ENCODE assay signal across 8 cellular contexts in genomic region chr16:2874584-2875362, GRCh38. TPM values are rescaled to one million over a fixed set of nuclear protein-coding genes. Genes with fewer than 3 reads are reported as not detected.
A peak's percentile ranks its signal among the peaks of the same experiment; 100 is the strongest.
DNase-seq lines count a peak whose midpoint lies in the region; ATAC-seq and TF ChIP-seq lines count a peak whose summit lies in the region.

No MANE protein-coding gene starts in this region.

- WGBS in hepatocyte (ENCODE audit: low lambda C conversion rate, missing lambda C conversion rate): 32% methylated on average over 34 of the region's 35 CpGs

- H3K4me2 ChIP-seq in hepatocyte: peak overlapping the region; percentile 16

- H3K36me3 ChIP-seq in hepatocyte (replicated peaks; ENCODE audit: insufficient read depth, low read depth) (no peaks in the 10 kb centered on the region), skeletal muscle tissue (ENCODE audit: control insufficient read depth in 3 of 3, insufficient read depth in 3 of 3, low read length in 3 of 3) (no peaks in the 10 kb centered on the region)

- no peaks in the 10 kb centered on the region for H3K27me3 ChIP-seq in hepatocyte
- H3K27me3 ChIP-seq in skeletal muscle tissue (ENCODE audit: control insufficient read depth in 3 of 3, insufficient read depth in 3 of 3, low read length in 3 of 3): no peaks in the 10 kb centered on the region

- no peaks in the 10 kb centered on the region for H3K79me2 ChIP-seq in hepatocyte

- peaks cover 4% of the 10 kb centered on the region for H3K4me1 ChIP-seq in hepatocyte (ENCODE audit: insufficient read depth)
- peaks cover 9 to 14% (median 11%) of the 10 kb centered on the region in 3 donors for H3K4me1 ChIP-seq in skeletal muscle tissue (ENCODE audit: control insufficient read depth in 3 of 3, insufficient read depth in 3 of 3, low read length in 3 of 3)

- no peaks in the 10 kb centered on the region for H4K20me1 ChIP-seq in hepatocyte (ENCODE audit: insufficient read depth, poor library complexity, severe bottlenecking)

- TF ChIP-seq CTCF in hepatocyte (IDR thresholded peaks at IDR 0.05; ENCODE audit: poor library complexity): peak; percentile 93

- no peaks in the 10 kb centered on the region for H3K9me2 ChIP-seq in hepatocyte (replicated peaks; ENCODE audit: insufficient read depth)

- no peak overlapping the region for H3K27ac ChIP-seq in hepatocyte
- no peak overlapping the region for H3K27ac ChIP-seq in skeletal muscle tissue (ENCODE audit: low read depth, low read length)

- H3K9me3 ChIP-seq in hepatocyte (ENCODE audit: low read depth): no peaks in the 10 kb centered on the region
- no peaks in the 10 kb centered on the region for H3K9me3 ChIP-seq in skeletal muscle tissue (ENCODE audit: control insufficient read depth in 3 of 3, low read length in 3 of 3)

- DNase-seq in DMS 273 (lab: John Stamatoyannopoulos, UW; ENCODE audit: unreplicated experiment) (peak; percentile 92), GOT3 (lab: John Stamatoyannopoulos, UW) (peak; percentile 15), NCI-H187 (lab: John Stamatoyannopoulos, UW) (peak; percentile 54 to 60), T-helper 22 cell (ENCODE audit: low read depth) (peak; percentile 45), anterior cingulate cortex (lab: John Stamatoyannopoulos, UW) (peak in 53 of 58 donors; percentile 3 to 74 (median 42)), hepatocyte (ENCODE audit: low spot score) (peak; percentile 87)

- peak overlapping the region in 2 of 3 donors; percentile 14 to 40 for H3K9ac ChIP-seq in skeletal muscle tissue (ENCODE audit: low read depth in 1 of 3, low read length in 3 of 3)

- ATAC-seq in HG03039 (IDR thresholded peaks at IDR 0.05; ENCODE audit: unreplicated experiment): no peak

- no peak overlapping the region for H3K4me3 ChIP-seq in hepatocyte
- H3K4me3 ChIP-seq in skeletal muscle tissue (ENCODE audit: low read length in 3 of 3): no peak overlapping the region

- H2AFZ ChIP-seq in hepatocyte: no peak overlapping the region

RNA-seq across cellular contexts. Expression of gene FLYWCH2, which starts 8.2 kb away (rescaled TPM):
- 31.6 and 45.1 TPM in 2 replicates for total RNA-seq in hepatocyte
- polyA plus RNA-seq in hepatocyte: 33.1 and 40.0 TPM in 2 replicates
- 10.4 TPM for total RNA-seq in skeletal muscle tissue

RNA-seq across cellular contexts. Expression of gene PRSS22, which starts 16.8 kb away (rescaled TPM):
- total RNA-seq in hepatocyte (50.0 and 60.2 TPM in 2 replicates), skeletal muscle tissue (not detected)
- polyA plus RNA-seq in hepatocyte: 66.3 and 100 TPM in 2 replicates

RNA-seq across cellular contexts. Expression of gene FLYWCH1, which starts 37.0 kb away (rescaled TPM):
- total RNA-seq in hepatocyte: 11.7 and 14.6 TPM in 2 replicates
- polyA plus RNA-seq in hepatocyte: 16.9 and 17.1 TPM in 2 replicates
- total RNA-seq in skeletal muscle tissue: 11.0 TPM

RNA-seq across cellular contexts. Expression of gene ZG16B, which starts 44.7 kb away (rescaled TPM):
- total RNA-seq in hepatocyte: 4.3 and 5.4 TPM in 2 replicates
- 4.9 and 7.9 TPM in 2 replicates for polyA plus RNA-seq in hepatocyte
- 0.52 TPM for total RNA-seq in skeletal muscle tissue

RNA-seq across cellular contexts. Expression of gene PRSS21, which starts 57.7 kb away (rescaled TPM):
- not detected in 2 replicates for total RNA-seq in hepatocyte
- not detected in 2 replicates for polyA plus RNA-seq in hepatocyte
- not detected for total RNA-seq in skeletal muscle tissue

Comparison
In these comparisons a context has a peak if more than half of its experiments do, and no peak if none do; other contexts are left out.
1. DNase-seq: peak in every context shown above with its lines; median percentile 92 in DMS 273; 87 in hepatocyte; 57 in NCI-H187; 45 in T-helper 22 cell; 42 in anterior cingulate cortex; 15 in GOT3.
2. RNA of gene PRSS22, which starts 16.8 kb away (total RNA-seq): 50.0 to 60.2 TPM in hepatocyte; not detected in skeletal muscle tissue (single experiment); every median in the first group is over 10 times any median in the second.